Comparison of ENCODE assay signal across 17 cellular contexts in genomic region chr5:167720201-167720600, GRCh38.
A peak's percentile ranks its signal among the peaks of the same experiment; 100 is the strongest.
DNase-seq lines count a peak whose midpoint lies in the region; ATAC-seq and TF ChIP-seq lines count a peak whose summit lies in the region.
"Had no signal": no experiment of that assay in that cellular context is flagged by ENCODE, and none has a peak within 500 bp of the region (broad histone marks: within the 10 kb centered on the region; RNA-seq: fewer than 3 reads in every experiment).

No MANE protein-coding gene starts in this region.

- H3K4me2 ChIP-seq in mesenchymal stem cell (ENCODE audit: low read length, poor library complexity, severe bottlenecking), result no peak overlapping the region

- H2BK12ac ChIP-seq in mesenchymal stem cell (ENCODE audit: low read length in 2 of 2), result no peak overlapping the region

- H2BK15ac ChIP-seq in mesenchymal stem cell (ENCODE audit: low read depth, poor library complexity, severe bottlenecking), result no peak overlapping the region

- ATAC-seq in HG03439 (IDR thresholded peaks at IDR 0.05; ENCODE audit: unreplicated experiment) (no peak), foreskin keratinocyte (no peak), right lobe of liver (no peak)

- no peak overlapping the region for H4K91ac ChIP-seq in mesenchymal stem cell (ENCODE audit: low read length)

- TF ChIP-seq POLR2A in right lobe of liver (IDR thresholded peaks at IDR 0.05), result no peak

- no peak overlapping the region for H2BK120ac ChIP-seq in mesenchymal stem cell (ENCODE audit: low read depth, low read length)

- TF ChIP-seq CTCF in foreskin keratinocyte (conservative IDR thresholded peaks at IDR 0.05) (no peak), right lobe of liver (IDR thresholded peaks at IDR 0.05) (no peak)

- no peak overlapping the region for H3K27ac ChIP-seq in mesenchymal stem cell (ENCODE audit: low read length, poor library complexity, severe bottlenecking)
- H3K27ac ChIP-seq in foreskin keratinocyte, result no peak overlapping the region
- no peak overlapping the region for H3K27ac ChIP-seq in right lobe of liver

- H3K4ac ChIP-seq in mesenchymal stem cell (ENCODE audit: low read depth in 1 of 2, low read length in 2 of 2), result no peak overlapping the region

- H3K14ac ChIP-seq in mesenchymal stem cell (ENCODE audit: low read length in 2 of 2), result no peak overlapping the region

- H2BK5ac ChIP-seq in mesenchymal stem cell (ENCODE audit: low read depth, low read length, poor library complexity, severe bottlenecking), result no peak overlapping the region

- no peak overlapping the region for H3K4me3 ChIP-seq in adipocyte (ENCODE audit: low read length)
- no peak overlapping the region for H3K4me3 ChIP-seq in mesenchymal stem cell (ENCODE audit: insufficient read depth in 1 of 2, low read depth in 1 of 2, low read length in 2 of 2)
- H3K4me3 ChIP-seq in right lobe of liver, result no peak overlapping the region

- H3K27me3 ChIP-seq in adipocyte (replicated peaks; ENCODE audit: control insufficient read depth, insufficient read depth, low read length), result no peaks in the 10 kb centered on the region
- H3K27me3 ChIP-seq in mesenchymal stem cell (ENCODE audit: control insufficient read depth in 1 of 2, insufficient read depth in 1 of 2, low read length in 2 of 2), result no peaks in the 10 kb centered on the region
- H3K27me3 ChIP-seq in foreskin keratinocyte, result no peaks in the 10 kb centered on the region
- no peaks in the 10 kb centered on the region for H3K27me3 ChIP-seq in right lobe of liver

- H3K4me1 ChIP-seq in adipocyte (ENCODE audit: control insufficient read depth, insufficient read depth, low read length) (peaks cover 5% of the 10 kb centered on the region), mesenchymal stem cell (ENCODE audit: control insufficient read depth, insufficient read depth, low read depth, low read length) (peaks cover 2% of the 10 kb centered on the region), foreskin keratinocyte (peaks cover 9% of the 10 kb centered on the region), right lobe of liver (no peaks in the 10 kb centered on the region)

- DNase-seq in HCEC 1CT, result peak; percentile 83
- DNase-seq in adipocyte (ENCODE audit: low read depth), result peak; percentile 36
- peak; percentile 56 for DNase-seq in mesenchymal stem cell
- no peak for DNase-seq in amniotic stem cell (lab: John Stamatoyannopoulos, UW)
- no peak for DNase-seq in foreskin keratinocyte
- DNase-seq in right lobe of liver, result no peak
- DNase-seq: CD4-positive, alpha-beta memory T cell; DMS79; GDM1; NCI-H1417; NCI-H1930; NCI-H69; NK-92 treated with Interleukin-12 subunit alpha and Interleukin-12 subunit beta, amount 100 ng/mL, for 24 hours; OCI-M1; RPMI8226; SIG-M5 had no signal

- H2AK5ac ChIP-seq in mesenchymal stem cell (ENCODE audit: low read length, severe bottlenecking), result no peak overlapping the region

- H3K9ac ChIP-seq in adipocyte (ENCODE audit: low read length) (no peak overlapping the region), mesenchymal stem cell (ENCODE audit: low read length) (no peak overlapping the region)

- WGBS in mesenchymal stem cell, result 14% methylated on average over 2 of the region's 3 CpGs
- 61% methylated on average over 3 of the region's 3 CpGs for WGBS in right lobe of liver (ENCODE audit: insufficient coverage, low coverage, low lambda C conversion rate, missing lambda C conversion rate)

- no peaks in the 10 kb centered on the region for H3K9me3 ChIP-seq in adipocyte (ENCODE audit: control insufficient read depth, low read length)
- H3K9me3 ChIP-seq in mesenchymal stem cell (ENCODE audit: control insufficient read depth, low read length), result no peaks in the 10 kb centered on the region
- H3K9me3 ChIP-seq in right lobe of liver, result no peaks in the 10 kb centered on the region

- no peak overlapping the region for H2AFZ ChIP-seq in mesenchymal stem cell (ENCODE audit: low read depth, low read length)

- H3K18ac ChIP-seq in mesenchymal stem cell (ENCODE audit: low read depth in 1 of 2, low read length in 2 of 2), result no peak overlapping the region

- H3K23ac ChIP-seq in mesenchymal stem cell (ENCODE audit: low read length in 2 of 2), result no peak overlapping the region

- intact Hi-C loops in right lobe of liver (cut with DNase I), result loop anchor here in 1 of 2 donors (10.0 kb wide), 1 partner anchor 325 kb away; no protein-coding TSS in a partner anchor

- H3K79me1 ChIP-seq in mesenchymal stem cell (replicated peaks; ENCODE audit: low read length, poor library complexity, severe bottlenecking), result no peaks in the 10 kb centered on the region

- H3K36me3 ChIP-seq in adipocyte (ENCODE audit: control insufficient read depth, insufficient read depth, low read length, severe bottlenecking), result no peaks in the 10 kb centered on the region
- no peaks in the 10 kb centered on the region for H3K36me3 ChIP-seq in mesenchymal stem cell (ENCODE audit: control insufficient read depth in 1 of 2, insufficient read depth in 2 of 2, low read depth in 1 of 2, low read length in 2 of 2)
- H3K36me3 ChIP-seq in right lobe of liver, result no peaks in the 10 kb centered on the region

- H4K8ac ChIP-seq in mesenchymal stem cell (ENCODE audit: low read length), result no peak overlapping the region

Comparison
In these comparisons a context has a peak if more than half of its experiments do, and no peak if none do; other contexts are left out.
1. DNase-seq: peak in HCEC 1CT (single experiment), adipocyte (single experiment) and mesenchymal stem cell (single experiment); none in amniotic stem cell (single experiment), foreskin keratinocyte (0 of 2) and right lobe of liver (0 of 3).